ENCODE assay signal across 1 cellular context in the genomic region with DNA sequence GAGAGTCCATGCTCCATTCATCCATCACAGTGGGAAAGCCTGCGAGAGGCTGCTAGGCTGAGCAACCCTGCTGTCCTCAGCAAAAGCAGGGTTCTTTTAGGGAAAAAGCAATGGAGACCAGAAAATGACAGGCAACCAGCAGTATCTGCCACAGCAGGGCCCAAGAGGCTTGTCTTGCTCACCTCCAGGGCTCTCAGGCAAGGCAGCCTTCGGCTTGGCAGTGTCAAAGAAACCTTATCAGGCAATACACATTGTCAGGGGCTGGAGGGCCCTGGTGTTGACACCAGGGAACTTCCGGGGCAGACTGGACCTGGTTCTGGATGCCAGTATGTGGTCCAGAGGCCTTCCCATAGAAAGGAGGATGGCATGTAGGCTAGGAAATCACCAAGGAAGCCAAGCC.
TF ChIP-seq lines count a peak whose summit lies in the region.

No MANE protein-coding gene starts in this region.

TF ChIP-seq in IMR-90, 13 proteins besides CTCF, POLR2A, EP300 and RAD21:
- TF ChIP-seq MXI1 (IDR thresholded peaks at IDR 0.05; ENCODE audit: borderline replicate concordance, low read depth, low read length) (no peak), MAZ (IDR thresholded peaks at IDR 0.05; ENCODE audit: borderline replicate concordance, low read depth, low read length) (no peak), RFX5 (IDR thresholded peaks at IDR 0.05; ENCODE audit: low read depth, low read length) (no peak), CHD1 (IDR thresholded peaks at IDR 0.05; ENCODE audit: low read depth, low read length) (no peak), SMC3 (IDR thresholded peaks at IDR 0.05; ENCODE audit: low read depth, low read length) (no peak), MAFK (IDR thresholded peaks at IDR 0.05; ENCODE audit: low read depth, low read length) (no peak), NFE2L2 (IDR thresholded peaks at IDR 0.05; ENCODE audit: low read depth, low read length) (no peak), CEBPB (IDR thresholded peaks at IDR 0.05; ENCODE audit: low read depth, low read length) (no peak), FOS (IDR thresholded peaks at IDR 0.05; ENCODE audit: low read depth, low read length) (no peak), BHLHE40 (IDR thresholded peaks at IDR 0.05; ENCODE audit: low read depth, low read length) (no peak), RCOR1 (IDR thresholded peaks at IDR 0.05; ENCODE audit: insufficient replicate concordance, low read length) (no peak)
- TF ChIP-seq, protein P1, sequence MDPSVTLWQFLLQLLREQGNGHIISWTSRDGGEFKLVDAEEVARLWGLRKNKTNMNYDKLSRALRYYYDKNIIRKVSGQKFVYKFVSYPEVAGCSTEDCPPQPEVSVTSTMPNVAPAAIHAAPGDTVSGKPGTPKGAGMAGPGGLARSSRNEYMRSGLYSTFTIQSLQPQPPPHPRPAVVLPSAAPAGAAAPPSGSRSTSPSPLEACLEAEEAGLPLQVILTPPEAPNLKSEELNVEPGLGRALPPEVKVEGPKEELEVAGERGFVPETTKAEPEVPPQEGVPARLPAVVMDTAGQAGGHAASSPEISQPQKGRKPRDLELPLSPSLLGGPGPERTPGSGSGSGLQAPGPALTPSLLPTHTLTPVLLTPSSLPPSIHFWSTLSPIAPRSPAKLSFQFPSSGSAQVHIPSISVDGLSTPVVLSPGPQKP (IDR thresholded peaks at IDR 0.05; ENCODE audit: borderline replicate concordance, low read depth, low read length), result no peak
- TF ChIP-seq, protein P2, sequence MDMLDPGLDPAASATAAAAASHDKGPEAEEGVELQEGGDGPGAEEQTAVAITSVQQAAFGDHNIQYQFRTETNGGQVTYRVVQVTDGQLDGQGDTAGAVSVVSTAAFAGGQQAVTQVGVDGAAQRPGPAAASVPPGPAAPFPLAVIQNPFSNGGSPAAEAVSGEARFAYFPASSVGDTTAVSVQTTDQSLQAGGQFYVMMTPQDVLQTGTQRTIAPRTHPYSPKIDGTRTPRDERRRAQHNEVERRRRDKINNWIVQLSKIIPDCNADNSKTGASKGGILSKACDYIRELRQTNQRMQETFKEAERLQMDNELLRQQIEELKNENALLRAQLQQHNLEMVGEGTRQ (IDR thresholded peaks at IDR 0.05; ENCODE audit: low read depth, low read length), result no peak
TF ChIP-seq in IMR-90: peak in this region for 0.
